In the genomic region with DNA sequence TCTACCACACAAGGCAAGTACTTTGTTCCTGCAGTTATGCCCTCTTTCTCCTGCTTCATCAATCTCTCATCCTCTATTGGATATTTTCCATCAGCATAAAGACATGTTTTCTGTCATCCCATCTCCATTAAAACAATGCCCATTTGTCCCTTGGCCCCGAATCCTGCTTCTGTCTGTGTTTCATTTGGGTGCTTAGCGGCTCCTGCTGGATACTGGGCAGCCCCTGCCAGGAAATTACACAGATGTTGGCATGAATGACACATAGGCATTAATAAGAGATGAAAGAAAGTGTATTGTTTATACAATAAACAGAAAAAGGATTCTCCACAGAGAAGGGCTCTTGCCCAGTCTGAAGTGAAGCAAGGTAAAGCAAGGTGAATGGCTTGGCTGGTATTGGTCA, we compare ENCODE assay signal across 16 cellular contexts.
DNase-seq lines count a peak whose midpoint lies in the region; ATAC-seq and TF ChIP-seq lines count a peak whose summit lies in the region.
"Had no signal": no experiment of that assay in that cellular context is flagged by ENCODE, and none has a peak within 500 bp of the region (broad histone marks: within the 10 kb centered on the region; RNA-seq: fewer than 3 reads in every experiment).

No MANE protein-coding gene starts in this region.

- H2BK120ac ChIP-seq in trophoblast cell (ENCODE audit: insufficient read depth, low read length, poor library complexity), result no peak overlapping the region

- no peak overlapping the region for H2BK12ac ChIP-seq in trophoblast cell (ENCODE audit: low read length)

- H3K27ac ChIP-seq in PC-3 (ENCODE audit: low read length) (no peak overlapping the region), dorsolateral prefrontal cortex (peak overlapping the region in 38 of 59 donors; percentile 5 to 72 (median 48)), substantia nigra (ENCODE audit: low read depth, low read length, poor library complexity, severe bottlenecking) (peak overlapping the region; percentile 19), trophoblast cell (ENCODE audit: low read depth, low read length) (no peak overlapping the region)
- H3K27ac ChIP-seq: RWPE1 had no signal

- no peaks in the 10 kb centered on the region for H3K9me3 ChIP-seq in PC-3 (ENCODE audit: low read length)
- H3K9me3 ChIP-seq in trophoblast cell (ENCODE audit: insufficient read depth, low read depth, low read length), result no peaks in the 10 kb centered on the region

- BruUV-seq in PC-3 (replicated peaks; lab: Mats Ljungman, UMichigan), result no TSS peak

- no peaks in the 10 kb centered on the region for H3K9me2 ChIP-seq in PC-3 (replicated peaks; ENCODE audit: low read length)

- H2AFZ ChIP-seq in PC-3 (ENCODE audit: low read length) (no peak overlapping the region), trophoblast cell (ENCODE audit: insufficient read depth, low read length, poor library complexity) (no peak overlapping the region)

- no peak overlapping the region for H3K4ac ChIP-seq in trophoblast cell (ENCODE audit: low read depth, low read length)

- no peaks in the 10 kb centered on the region for H3K36me3 ChIP-seq in PC-3 (ENCODE audit: low read depth, low read length)
- H3K36me3 ChIP-seq in trophoblast cell (ENCODE audit: control insufficient read depth in 1 of 2, insufficient read depth in 2 of 2, low read length in 2 of 2), result no peaks in the 10 kb centered on the region

- no peaks in the 10 kb centered on the region for H3K79me1 ChIP-seq in trophoblast cell (ENCODE audit: low read length)

- H2AK5ac ChIP-seq in trophoblast cell (ENCODE audit: low read length), result no peak overlapping the region

- H3K14ac ChIP-seq in trophoblast cell (ENCODE audit: low read length), result no peak overlapping the region

- no peak overlapping the region for H4K12ac ChIP-seq in trophoblast cell (ENCODE audit: low read depth, low read length)

- no peak overlapping the region for H2BK5ac ChIP-seq in trophoblast cell (ENCODE audit: low read depth, low read length, poor library complexity)

- DNase-seq in PC-3 (peak; percentile 38), dorsolateral prefrontal cortex (peak in 8 of 10 donors; percentile 32 to 79 (median 60)), midbrain (lab: John Stamatoyannopoulos, UW) (peak; percentile 57), substantia nigra (lab: John Stamatoyannopoulos, UW) (peak in 37 of 49 donors; percentile 2 to 70 (median 27)), GM13977 (ENCODE audit: low spot score) (no peak), activated gamma-delta T cell treated with Interleukin-2 at 50 U/mL for 16 hours (no peak), trophoblast cell (no peak)
- DNase-seq: CD4-positive, CD25-positive, alpha-beta regulatory T cell; COR-L47; DND-41; NCI-H1694; NCI-H2081 treated with DMSO at 0.1 percent for 48 hours; NCI-H2171 treated with DMSO at 0.1 percent for 48 hours; NCI-H524 treated with DMSO at 0.1 percent for 48 hours; SIG-M5 had no signal

- POLR2A ChIA-PET in PC-3 (lab: Charles Lee; ENCODE audit: unreplicated experiment), result no interaction called here

- no peaks in the 10 kb centered on the region for H4K20me1 ChIP-seq in PC-3 (ENCODE audit: low read length)

- H3F3A ChIP-seq in PC-3 (ENCODE audit: low read length, unreplicated experiment), result no peaks in the 10 kb centered on the region

- no peak overlapping the region for H3K23ac ChIP-seq in trophoblast cell (ENCODE audit: low read length)

- ATAC-seq in PC-3, result peak; percentile 66

- in situ Hi-C loops in GM13977 (cut with MboI; ENCODE audit: low pct_unique_long_range_greater_than_20kb, low sequenced_read_pairs, unreplicated experiment), result no loop called here

- intact Hi-C loops in PC-3 (cut with micrococcal nuclease) (no loop called here), dorsolateral prefrontal cortex (cut with DNase I) (loop anchor here (5.0 to 10.0 kb wide), 4 partner anchors 58 to 194 kb away; no protein-coding TSS in a partner anchor)

- no peak overlapping the region for H4K8ac ChIP-seq in trophoblast cell (ENCODE audit: low read depth, low read length)

- no CpG with 5 or more reads among the region's 2 CpGs for WGBS in trophoblast cell (ENCODE audit: extremely low coverage, insufficient coverage, insufficient read length)

- H3K4me2 ChIP-seq in PC-3 (ENCODE audit: low read length) (no peak overlapping the region), trophoblast cell (ENCODE audit: low read length) (no peak overlapping the region)

- H3K27me3 ChIP-seq in PC-3 (ENCODE audit: low read length) (no peaks in the 10 kb centered on the region), dorsolateral prefrontal cortex (no peaks in the 10 kb centered on the region), trophoblast cell (ENCODE audit: insufficient read depth, low read length) (no peaks in the 10 kb centered on the region)

- CTCF ChIA-PET in PC-3 (lab: Charles Lee), result no interaction called here

- H3K9ac ChIP-seq in PC-3 (ENCODE audit: low read length), result no peak overlapping the region
- H3K9ac ChIP-seq in trophoblast cell (ENCODE audit: low read length), result no peak overlapping the region

- H3K4me1 ChIP-seq in PC-3 (ENCODE audit: insufficient read depth, low read length), result no peaks in the 10 kb centered on the region
- no peaks in the 10 kb centered on the region for H3K4me1 ChIP-seq in trophoblast cell (ENCODE audit: control insufficient read depth in 1 of 2, insufficient read depth in 2 of 2, low read length in 2 of 2)

- no peak overlapping the region for H3K18ac ChIP-seq in trophoblast cell (ENCODE audit: low read length)

- H3K4me3 ChIP-seq in PC-3 (ENCODE audit: low read length) (no peak overlapping the region), dorsolateral prefrontal cortex (no peak overlapping the region), trophoblast cell (ENCODE audit: low read depth, low read length) (no peak overlapping the region)

- no peak overlapping the region for H4K91ac ChIP-seq in trophoblast cell (ENCODE audit: low read depth, low read length)

- TF ChIP-seq CTCF in PC-3 (conservative IDR thresholded peaks at IDR 0.05; ENCODE audit: low read depth, low read length) (peak; percentile 34; the same call in 1 of the 2 replicates), dorsolateral prefrontal cortex (IDR thresholded peaks at IDR 0.05 in 54 of 56, conservative IDR thresholded peaks at IDR 0.05 in 2 of 56; ENCODE audit: low read depth in 1 of 56, partially characterized antibody in 56 of 56) (peak in 48 of 56 donors; percentile 14 to 66 (median 40)), GM13977 (IDR thresholded peaks at IDR 0.05; ENCODE audit: extremely low read depth, insufficient read depth, missing control alignments) (no peak)

- H3K79me2 ChIP-seq in PC-3 (ENCODE audit: low read length) (no peaks in the 10 kb centered on the region), trophoblast cell (ENCODE audit: control insufficient read depth, insufficient read depth, low read length, poor library complexity) (no peaks in the 10 kb centered on the region)

Comparison
In these comparisons a context has a peak if more than half of its experiments do, and no peak if none do; other contexts are left out.
1. DNase-seq: peak in PC-3 (single experiment), dorsolateral prefrontal cortex (8 of 10), midbrain (single experiment) and substantia nigra (37 of 49); none in GM13977 (single experiment), activated gamma-delta T cell treated with Interleukin-2 at 50 U/mL for 16 hours (single experiment) and trophoblast cell (0 of 2).
2. H3K27ac ChIP-seq: peak in dorsolateral prefrontal cortex (38 of 59) and substantia nigra (single experiment); none in PC-3 (single experiment) and trophoblast cell (single experiment).